In genomic region chr7:158891922-158892321, GRCh38 we compare ENCODE assay signal across 26 cellular contexts.
"Had no signal": no experiment of that assay in that cellular context is flagged by ENCODE, and none has a peak within 500 bp of the region (broad histone marks: within the 10 kb centered on the region; RNA-seq: fewer than 3 reads in every experiment).

No MANE protein-coding gene starts in this region.

- H3K27ac Mint-ChIP-seq: dendritic cell treated with granulocyte-macrophage colony-stimulating factor and Interleukin-4, amounts not matched to agents 40 ng/mL and 50 ng/mL, for 4 days; effector memory CD8-positive, alpha-beta T cell; endodermal cell; mesothelial cell of epicardium had no signal

- H3K27me3 ChIP-seq: colonic mucosa, esophagus squamous epithelium, gastrocnemius medialis, heart right ventricle had no signal

- H3K36me3 ChIP-seq: colonic mucosa had no signal

- H3K4me1 Mint-ChIP-seq: endodermal cell, mesothelial cell of epicardium had no signal

- H3K27ac ChIP-seq: colonic mucosa, epithelial cell of prostate, esophagus squamous epithelium, gastrocnemius medialis, heart right ventricle, left ventricle myocardium inferior, lower lobe of right lung had no signal

- H3K9me3 ChIP-seq: colonic mucosa, esophagus squamous epithelium, gastrocnemius medialis, heart right ventricle, left ventricle myocardium inferior, lower lobe of right lung, mucosa of descending colon had no signal

- H3K4me1 ChIP-seq: colonic mucosa, esophagus squamous epithelium, lower lobe of right lung had no signal

- DNase-seq: colonic mucosa; cortex of kidney; effector CD8-positive, alpha-beta T cell; effector memory CD8-positive, alpha-beta T cell; endodermal cell; erythroblast; esophagus squamous epithelium; foreskin fibroblast; foreskin melanocyte; gastrocnemius medialis; glutamatergic neuron; head of caudate nucleus; heart right ventricle; hippocampal formation; left cardiac atrium; left ventricle myocardium inferior; lower lobe of right lung; mesenchymal stem cell; mucosa of descending colon had no signal

- ATAC-seq: effector memory CD8-positive, alpha-beta T cell; esophagus mucosa; gastrocnemius medialis; left cardiac atrium; lower lobe of right lung; mucosa of descending colon had no signal

- H3K4me3 Mint-ChIP-seq: dendritic cell treated with granulocyte-macrophage colony-stimulating factor and Interleukin-4, amounts not matched to agents 40 ng/mL and 50 ng/mL, for 4 days; effector memory CD8-positive, alpha-beta T cell; endodermal cell; mesothelial cell of epicardium had no signal

- FAIRE-seq: endometrium, islet of Langerhans, keratinocyte had no signal

- H3K4me3 ChIP-seq: colonic mucosa, esophagus squamous epithelium, gastrocnemius medialis, heart right ventricle, left ventricle myocardium inferior, lower lobe of right lung, mucosa of descending colon had no signal

- H3K9me3 Mint-ChIP-seq: dendritic cell treated with granulocyte-macrophage colony-stimulating factor and Interleukin-4, amounts not matched to agents 40 ng/mL and 50 ng/mL, for 4 days; effector memory CD8-positive, alpha-beta T cell had no signal

- H3K27me3 Mint-ChIP-seq: dendritic cell treated with granulocyte-macrophage colony-stimulating factor and Interleukin-4, amounts not matched to agents 40 ng/mL and 50 ng/mL, for 4 days; effector memory CD8-positive, alpha-beta T cell had no signal
